In the genomic region with DNA sequence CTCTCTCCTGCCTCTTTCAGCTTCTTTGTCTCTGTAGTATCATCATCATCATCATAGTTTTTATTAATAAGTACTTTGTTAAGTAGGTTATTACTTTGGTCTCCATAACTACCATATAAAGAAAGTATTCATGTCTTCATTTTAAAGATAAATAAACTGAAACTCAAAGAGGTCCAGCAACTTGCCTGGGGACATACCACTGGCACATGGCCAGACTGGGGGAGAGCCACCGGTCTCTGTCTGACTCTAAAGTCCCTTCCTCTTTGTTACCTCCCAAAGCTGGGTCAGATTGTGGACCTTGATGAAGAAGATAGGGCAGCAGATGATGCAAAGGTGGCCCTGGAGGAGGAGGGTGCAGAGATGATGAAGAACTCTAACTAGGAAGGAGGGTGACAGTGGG, we compare ENCODE assay signal across 1 cellular context.
TF ChIP-seq lines count a peak whose summit lies in the region.

No MANE protein-coding gene starts in this region.

TF ChIP-seq in HEK293, 187 proteins besides CTCF, POLR2A, EP300 and RAD21 (continued from another document):
- TF ChIP-seq, protein P1, sequence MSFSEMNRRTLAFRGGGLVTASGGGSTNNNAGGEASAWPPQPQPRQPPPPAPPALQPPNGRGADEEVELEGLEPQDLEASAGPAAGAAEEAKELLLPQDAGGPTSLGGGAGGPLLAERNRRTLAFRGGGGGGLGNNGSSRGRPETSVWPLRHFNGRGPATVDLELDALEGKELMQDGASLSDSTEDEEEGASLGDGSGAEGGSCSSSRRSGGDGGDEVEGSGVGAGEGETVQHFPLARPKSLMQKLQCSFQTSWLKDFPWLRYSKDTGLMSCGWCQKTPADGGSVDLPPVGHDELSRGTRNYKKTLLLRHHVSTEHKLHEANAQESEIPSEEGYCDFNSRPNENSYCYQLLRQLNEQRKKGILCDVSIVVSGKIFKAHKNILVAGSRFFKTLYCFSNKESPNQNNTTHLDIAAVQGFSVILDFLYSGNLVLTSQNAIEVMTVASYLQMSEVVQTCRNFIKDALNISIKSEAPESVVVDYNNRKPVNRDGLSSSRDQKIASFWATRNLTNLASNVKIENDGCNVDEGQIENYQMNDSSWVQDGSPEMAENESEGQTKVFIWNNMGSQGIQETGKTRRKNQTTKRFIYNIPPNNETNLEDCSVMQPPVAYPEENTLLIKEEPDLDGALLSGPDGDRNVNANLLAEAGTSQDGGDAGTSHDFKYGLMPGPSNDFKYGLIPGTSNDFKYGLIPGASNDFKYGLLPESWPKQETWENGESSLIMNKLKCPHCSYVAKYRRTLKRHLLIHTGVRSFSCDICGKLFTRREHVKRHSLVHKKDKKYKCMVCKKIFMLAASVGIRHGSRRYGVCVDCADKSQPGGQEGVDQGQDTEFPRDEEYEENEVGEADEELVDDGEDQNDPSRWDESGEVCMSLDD (tag by site-specific recombination; IDR thresholded peaks at IDR 0.05): no peak
- TF ChIP-seq ZNF623 (tag by site-specific recombination; IDR thresholded peaks at IDR 0.05): no peak
- no peak for TF ChIP-seq ZNF629 (tag by site-specific recombination; IDR thresholded peaks at IDR 0.05)
TF ChIP-seq in HEK293: peak in this region for 1.
